ENCODE assay signal across 16 cellular contexts in genomic region chr3:168100777-168101492, GRCh38.
"Had no signal": no experiment of that assay in that cellular context is flagged by ENCODE, and none has a peak within 500 bp of the region (broad histone marks: within the 10 kb centered on the region; RNA-seq: fewer than 3 reads in every experiment).

No MANE protein-coding gene starts in this region.

- H3K4me1 ChIP-seq: body of pancreas had no signal

- ATAC-seq: body of pancreas; left cardiac atrium; lower lobe of right lung; stimulated activated effector memory CD8-positive, alpha-beta T cell treated with anti-CD3 and anti-CD28 coated beads, Interleukin-12 subunit alpha, Interleukin-12 subunit beta, amount 100 ng/mL, for 72 hours had no signal

- DNase-seq: activated B cell treated with CpG ODN at 0.5 μM for 24 hours; activated naive CD4-positive, alpha-beta T cell treated with anti-CD3 and anti-CD28 coated beads, Interleukin-2, amount 50 U/mL, for 16 hours; activated T-cell treated with anti-CD3 and anti-CD28 coated beads, Interleukin-2, amount 50 U/mL, for 1 hour; body of pancreas; cortex of kidney; effector memory CD4-positive, alpha-beta T cell; glutamatergic neuron; immature natural killer cell; left cardiac atrium; lower lobe of right lung; midbrain; retina; small intestine; substantia nigra; transverse colon had no signal

- H3K9me3 ChIP-seq: body of pancreas, lower lobe of right lung, transverse colon had no signal

- H3K27me3 ChIP-seq: body of pancreas, transverse colon had no signal

- H3K4me3 ChIP-seq: body of pancreas, lower lobe of right lung, transverse colon had no signal

- H3K27ac ChIP-seq: body of pancreas, lower lobe of right lung, transverse colon had no signal

- H3K36me3 ChIP-seq: lower lobe of right lung, transverse colon had no signal
